Comparison of ENCODE assay signal across 11 cellular contexts in the genomic region with DNA sequence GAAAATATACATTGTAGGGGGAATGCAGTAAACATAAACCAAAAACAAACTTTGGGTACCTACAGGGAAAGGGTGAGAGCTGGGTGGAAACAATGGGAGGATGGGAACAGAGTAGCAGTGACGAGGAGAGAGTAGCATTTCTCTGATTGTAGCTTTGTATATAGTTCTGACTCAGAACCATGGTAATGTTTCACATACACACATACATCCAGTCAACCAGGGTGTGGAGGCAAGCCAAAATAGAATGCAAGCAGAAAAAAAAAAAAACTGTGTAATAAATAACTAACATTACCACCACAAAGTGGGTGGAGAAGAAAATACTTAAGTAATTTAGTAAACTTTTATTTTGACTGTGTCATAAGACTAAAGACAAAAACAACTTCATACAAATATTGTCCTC. TPM values are rescaled to one million over a fixed set of nuclear protein-coding genes. Genes with fewer than 3 reads are reported as not detected.
A peak's percentile ranks its signal among the peaks of the same experiment; 100 is the strongest.
DNase-seq lines count a peak whose midpoint lies in the region; ATAC-seq and TF ChIP-seq lines count a peak whose summit lies in the region.
"Had no signal": no experiment of that assay in that cellular context is flagged by ENCODE, and none has a peak within 500 bp of the region (broad histone marks: within the 10 kb centered on the region; RNA-seq: fewer than 3 reads in every experiment).

No MANE protein-coding gene starts in this region.

- intact Hi-C loops in body of pancreas (cut with DNase I) = no loop called here

- no peaks in the 10 kb centered on the region for H3K9me3 Mint-ChIP-seq in activated T-helper 17 cell treated with anti-CD3 and anti-CD28 coated beads, Interleukin-2, amount 50 U/mL, for 72 hours
- no peaks in the 10 kb centered on the region for H3K9me3 Mint-ChIP-seq in immature natural killer cell

- no peak for TF ChIP-seq POLR2A in body of pancreas (IDR thresholded peaks at IDR 0.05)

- no peak for TF ChIP-seq CTCF in body of pancreas (IDR thresholded peaks at IDR 0.05)

- no peaks in the 10 kb centered on the region for H3K27me3 ChIP-seq in body of pancreas

- H3K36me3 ChIP-seq in body of pancreas (replicated peaks in 1 of 2; ENCODE audit: insufficient read depth in 1 of 2, low read depth in 2 of 2) = no peaks in the 10 kb centered on the region

- ATAC-seq in GM19043 (IDR thresholded peaks at IDR 0.05; ENCODE audit: low read depth, unreplicated experiment) = peak; percentile 91
- peak; percentile 60 for ATAC-seq in HG02870 (IDR thresholded peaks at IDR 0.05; ENCODE audit: unreplicated experiment)
- ATAC-seq in activated T-helper 17 cell treated with anti-CD3 and anti-CD28 coated beads, Interleukin-2, amount 50 U/mL, for 72 hours (replicated peaks) = peak; percentile 86
- ATAC-seq in body of pancreas = no peak

- H3K27ac Mint-ChIP-seq in activated T-helper 17 cell treated with anti-CD3 and anti-CD28 coated beads, Interleukin-2, amount 50 U/mL, for 72 hours = peak overlapping the region; percentile 61
- no peak overlapping the region for H3K27ac Mint-ChIP-seq in immature natural killer cell
- H3K27ac Mint-ChIP-seq: B cell had no signal

- peaks cover 13% of the 10 kb centered on the region for H3K4me1 Mint-ChIP-seq in activated T-helper 17 cell treated with anti-CD3 and anti-CD28 coated beads, Interleukin-2, amount 50 U/mL, for 72 hours
- no peaks in the 10 kb centered on the region for H3K4me1 Mint-ChIP-seq in immature natural killer cell

- no peaks in the 10 kb centered on the region for H3K9me3 ChIP-seq in body of pancreas

- peak; percentile 20 for DNase-seq in AG08395 (ENCODE audit: low spot score)
- DNase-seq in NCI-H1694 treated with DMSO at 0.1 percent for 48 hours (lab: John Stamatoyannopoulos, UW) = no peak
- DNase-seq in body of pancreas = no peak
- no peak for DNase-seq in immature natural killer cell
- no peak for DNase-seq in DMS79 (lab: John Stamatoyannopoulos, UW)
- DNase-seq: activated T-cell treated with anti-CD3 and anti-CD28 coated beads for 4 hours, NCI-H345 had no signal

- no peak overlapping the region for H3K4me3 ChIP-seq in body of pancreas

- H3K36me3 Mint-ChIP-seq in activated T-helper 17 cell treated with anti-CD3 and anti-CD28 coated beads, Interleukin-2, amount 50 U/mL, for 72 hours (ENCODE audit: low read depth) = no peaks in the 10 kb centered on the region
- H3K36me3 Mint-ChIP-seq in immature natural killer cell = no peaks in the 10 kb centered on the region

- peaks cover 4% of the 10 kb centered on the region for H3K27me3 Mint-ChIP-seq in activated T-helper 17 cell treated with anti-CD3 and anti-CD28 coated beads, Interleukin-2, amount 50 U/mL, for 72 hours
- H3K27me3 Mint-ChIP-seq in immature natural killer cell (ENCODE audit: low read depth in 3 of 3) = peaks cover 0 to 2% (median 0%) of the 10 kb centered on the region in 3 donors

- H3K4me1 ChIP-seq in body of pancreas = no peaks in the 10 kb centered on the region

- WGBS in body of pancreas, 2 donors = 65 to 86% methylated on average over 1 of the region's 1 CpG

- H3K4me3 Mint-ChIP-seq in activated T-helper 17 cell treated with anti-CD3 and anti-CD28 coated beads, Interleukin-2, amount 50 U/mL, for 72 hours = no peak overlapping the region
- H3K4me3 Mint-ChIP-seq in immature natural killer cell = no peak overlapping the region
- H3K4me3 Mint-ChIP-seq: B cell had no signal

- H3K27ac ChIP-seq in body of pancreas = no peak overlapping the region

RNA-seq across cellular contexts. Expression of a gene that starts 27.2 kb away (rescaled TPM):
- 10 to 100 TPM; 32.7 to 77.0 TPM for total RNA-seq in activated T-helper 17 cell treated with anti-CD3 and anti-CD28 coated beads, Interleukin-2, amount 50 U/mL, for 72 hours
- total RNA-seq in body of pancreas = 10 to 100 TPM in 1 of 2 donors, not detected in 1; 16.5 TPM
- polyA plus RNA-seq in immature natural killer cell = 10 to 100 TPM; 11.2 to 16.1 (median 12.2) TPM

RNA-seq across cellular contexts. Expression of a gene that starts 47.0 kb away (rescaled TPM):
- total RNA-seq in activated T-helper 17 cell treated with anti-CD3 and anti-CD28 coated beads, Interleukin-2, amount 50 U/mL, for 72 hours = 10 to 100 TPM; 20.3 to 29.2 TPM
- 10 to 100 TPM; 26.5 to 29.3 TPM for total RNA-seq in body of pancreas
- 10 to 100 TPM; 53.3 to 98.2 (median 70.1) TPM for polyA plus RNA-seq in immature natural killer cell
